In genomic region chr4:141306331-141306730, GRCh38 we compare ENCODE assay signal across 1 cellular context.
A peak's percentile ranks its signal among the peaks of the same experiment; 100 is the strongest.
TF ChIP-seq lines count a peak whose summit lies in the region.

No MANE protein-coding gene starts in this region.

TF ChIP-seq in HEK293, 187 proteins besides CTCF, POLR2A, EP300 and RAD21 (continued from another document):
- TF ChIP-seq ZBTB6 (tag by site-specific recombination; IDR thresholded peaks at IDR 0.05) (no peak), ZNF341 (tag by site-specific recombination; IDR thresholded peaks at IDR 0.05; ENCODE audit: low read depth) (no peak), ZNF112 (tag by site-specific recombination; IDR thresholded peaks at IDR 0.05) (no peak), TCF7L2 (IDR thresholded peaks at IDR 0.05; ENCODE audit: borderline replicate concordance, low read depth, low read length) (no peak), ZFP41 (tag by site-specific recombination; IDR thresholded peaks at IDR 0.05; ENCODE audit: borderline replicate concordance) (no peak), FEZF1 (tag by site-specific recombination; IDR thresholded peaks at IDR 0.05) (peak; percentile 43; the same call in 1 of the 2 replicates), ZNF121 (tag by site-specific recombination; IDR thresholded peaks at IDR 0.05) (no peak)
